ENCODE assay signal across 4 cellular contexts in the genomic region with DNA sequence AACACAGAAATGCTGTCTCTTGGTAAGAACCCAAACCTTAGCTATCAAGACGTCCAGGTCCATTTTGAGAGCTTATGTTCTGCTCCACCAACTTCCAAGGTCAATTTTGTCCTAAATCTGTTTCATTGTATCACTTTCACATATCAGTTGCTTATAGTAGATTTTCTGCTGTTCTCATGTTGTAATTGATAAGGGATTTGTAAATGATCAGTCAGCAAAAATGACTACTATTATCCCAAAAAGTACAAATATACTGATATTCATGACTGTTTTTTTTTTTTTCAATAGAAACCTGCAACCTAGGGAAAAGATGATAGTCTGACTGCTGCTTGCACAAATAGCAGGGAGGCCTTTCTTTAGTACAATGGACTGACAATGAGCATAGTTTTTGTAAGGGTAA.
TF ChIP-seq lines count a peak whose summit lies in the region.

No MANE protein-coding gene starts in this region.

TF ChIP-seq in HepG2, 621 proteins besides CTCF, POLR2A, EP300 and RAD21:
- TF ChIP-seq MAFK (conservative IDR thresholded peaks at IDR 0.05 in 1 of 2, IDR thresholded peaks at IDR 0.05 in 1 of 2; ENCODE audit: low read length in 2 of 2) (peak; percentile 57 to 87), ZNF143 (CRISPR knock-in tag; IDR thresholded peaks at IDR 0.05) (no peak), MAFF (IDR thresholded peaks at IDR 0.05; ENCODE audit: low read depth, low read length) (peak; percentile 77)

TF ChIP-seq in A549, 52 proteins besides CTCF, POLR2A, EP300 and RAD21:
- TF ChIP-seq MAFK (IDR thresholded peaks at IDR 0.05; ENCODE audit: partially characterized antibody): peak; percentile 79
- no peak for TF ChIP-seq ZC3H11A (IDR thresholded peaks at IDR 0.05)

TF ChIP-seq in IMR-90, 13 proteins besides CTCF, POLR2A, EP300 and RAD21:
- TF ChIP-seq SMC3 (IDR thresholded peaks at IDR 0.05; ENCODE audit: low read depth, low read length) (no peak), MAFK (IDR thresholded peaks at IDR 0.05; ENCODE audit: low read depth, low read length) (peak; percentile 78)

TF ChIP-seq in K562, 482 proteins besides CTCF, POLR2A, EP300 and RAD21:
- TF ChIP-seq C11orf30 (IDR thresholded peaks at IDR 0.05; ENCODE audit: low read depth): peak; percentile 50
- TF ChIP-seq MAFG (tag; conservative IDR thresholded peaks at IDR 0.05): peak; percentile 50; the same call in 1 of the 2 replicates
- no peak for TF ChIP-seq PURB (CRISPR knock-in tag; IDR thresholded peaks at IDR 0.05; ENCODE audit: low read depth)
- no peak for TF ChIP-seq ZNF561 (CRISPR knock-in tag; conservative IDR thresholded peaks at IDR 0.05)
- peak; percentile 44 for TF ChIP-seq MAFF (IDR thresholded peaks at IDR 0.05; ENCODE audit: low read length)
- peak; percentile 74 for TF ChIP-seq ZNF316 (IDR thresholded peaks at IDR 0.05)
